ENCODE assay signal across 6 cellular contexts in the genomic region with DNA sequence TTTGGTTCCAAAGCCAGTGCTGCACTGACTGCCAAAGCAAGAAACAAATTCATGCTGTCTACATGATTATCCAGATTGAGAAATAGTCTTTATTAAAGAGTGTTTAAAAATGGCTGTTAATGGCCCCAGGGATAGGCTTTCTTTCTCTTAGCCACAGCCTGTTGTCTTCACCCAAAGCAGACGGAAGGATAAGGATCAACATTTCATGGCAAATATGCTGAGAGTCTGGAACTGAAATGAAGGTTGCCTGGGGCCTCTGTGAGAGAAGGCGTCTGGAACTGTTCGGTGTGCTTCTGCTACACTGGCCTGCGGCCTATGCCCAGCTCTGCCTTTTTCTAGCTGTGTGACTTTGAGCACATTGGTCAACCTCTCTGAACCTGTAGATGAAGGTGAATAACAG.
"Had no signal": no experiment of that assay in that cellular context is flagged by ENCODE, and none has a peak within 500 bp of the region (broad histone marks: within the 10 kb centered on the region; RNA-seq: fewer than 3 reads in every experiment).

No MANE protein-coding gene starts in this region.

- ATAC-seq: GM23338 had no signal

- H2AFZ ChIP-seq: GM23338 had no signal

- FAIRE-seq: H1, H54 had no signal

- DNase-seq: H9, HCEC 1CT, KG1 had no signal

- H3K4me3 ChIP-seq: GM23338 had no signal

- H3K4me2 ChIP-seq: GM23338 had no signal
